Comparison of ENCODE assay signal across 22 cellular contexts in the genomic region with DNA sequence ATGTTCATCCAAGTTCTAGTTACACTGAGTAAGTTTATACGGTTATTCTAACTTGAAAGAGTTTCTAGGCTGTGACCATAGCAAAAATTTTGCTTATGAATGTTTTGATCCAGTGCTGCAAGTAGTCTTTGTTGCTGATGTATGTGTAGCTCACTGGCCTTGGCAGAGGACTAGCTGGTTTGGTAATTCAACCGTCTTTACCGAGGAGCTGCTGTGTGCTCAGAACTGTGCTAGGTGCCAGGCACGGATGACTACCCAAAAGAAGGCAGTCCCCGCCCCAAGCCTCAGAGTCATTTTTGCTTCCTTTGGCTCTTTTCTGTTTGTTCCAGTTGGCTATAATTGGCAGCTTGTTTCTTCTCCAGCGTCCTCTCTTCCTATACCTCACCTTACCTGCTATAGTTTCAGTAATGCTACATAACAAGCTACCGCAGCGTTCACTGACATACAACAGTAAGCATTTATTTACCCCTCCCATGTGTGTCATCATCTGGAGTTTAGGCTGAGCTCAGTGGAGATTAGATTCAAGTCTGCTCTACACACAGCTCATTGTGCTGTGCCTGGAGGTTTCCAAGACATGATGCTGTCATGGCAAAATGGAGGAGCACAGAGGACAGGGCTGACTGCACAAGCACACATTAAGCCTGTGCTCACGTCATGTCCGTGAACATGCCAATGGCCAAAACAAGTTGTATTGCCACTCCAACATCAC.
"Had no signal": no experiment of that assay in that cellular context is flagged by ENCODE, and none has a peak within 500 bp of the region (broad histone marks: within the 10 kb centered on the region; RNA-seq: fewer than 3 reads in every experiment).

No MANE protein-coding gene starts in this region.

- DNase-seq: activated CD4-positive, alpha-beta T cell treated with anti-CD3 and anti-CD28 coated beads, Interleukin-2, amount 50 U/mL, for 4 hours; activated gamma-delta T cell treated with Interleukin-2 at 50 U/mL for 16 hours; adrenal gland; cerebellar nuclear complex; cortex of kidney; glutamatergic neuron; hippocampal formation; kidney; midbrain; occipital lobe; T-helper 2 cell; upper lobe of left lung; WERI-Rb-1 had no signal

- H3K4me1 ChIP-seq: breast epithelium, esophagus muscularis mucosa, prostate gland, right atrium auricular region, upper lobe of left lung had no signal

- H3K27ac ChIP-seq: adrenal gland, breast epithelium, esophagus muscularis mucosa, prostate gland, right atrium auricular region, upper lobe of left lung, WERI-Rb-1 had no signal

- H3K27me3 ChIP-seq: adrenal gland, breast epithelium, esophagus muscularis mucosa, right atrium auricular region, upper lobe of left lung had no signal

- FAIRE-seq: astrocyte, kidney had no signal

- H3K9me3 ChIP-seq: adrenal gland, prostate gland, upper lobe of left lung had no signal

- H3K27me3 Mint-ChIP-seq: stimulated activated naive CD8-positive, alpha-beta T cell treated with anti-CD3 and anti-CD28 coated beads, Interleukin-15, Interleukin-2, amounts not matched to agents 100 ng/mL and 50 ng/mL, for 24 hours had no signal

- H3K27ac Mint-ChIP-seq: activated naive CD4-positive, alpha-beta T cell treated with anti-CD3 and anti-CD28 coated beads, Interleukin-2, amount 50 U/mL, for 72 hours; nephron; stimulated activated naive CD8-positive, alpha-beta T cell treated with anti-CD3 and anti-CD28 coated beads, Interleukin-15, Interleukin-2, amounts not matched to agents 100 ng/mL and 50 ng/mL, for 24 hours had no signal

- H3K36me3 ChIP-seq: adrenal gland, breast epithelium, esophagus muscularis mucosa, prostate gland, right atrium auricular region, upper lobe of left lung, WERI-Rb-1 had no signal

- H3K9me3 Mint-ChIP-seq: nephron had no signal

- H3K4me3 Mint-ChIP-seq: nephron; stimulated activated naive CD8-positive, alpha-beta T cell treated with anti-CD3 and anti-CD28 coated beads, Interleukin-15, Interleukin-2, amounts not matched to agents 100 ng/mL and 50 ng/mL, for 24 hours had no signal

- H3K4me3 ChIP-seq: adrenal gland, breast epithelium, esophagus muscularis mucosa, lung, prostate gland, right atrium auricular region, upper lobe of left lung had no signal
